ENCODE assay signal across 1 cellular context in genomic region chr4:12499693-12500092, GRCh38.
A peak's percentile ranks its signal among the peaks of the same experiment; 100 is the strongest.
TF ChIP-seq lines count a peak whose summit lies in the region.

No MANE protein-coding gene starts in this region.

TF ChIP-seq in HepG2, 621 proteins besides CTCF, POLR2A, EP300 and RAD21 (continued from another document and continues in another):
- TF ChIP-seq DMTF1 (CRISPR knock-in tag; IDR thresholded peaks at IDR 0.05) (no peak), TSC22D2 (CRISPR knock-in tag; IDR thresholded peaks at IDR 0.05; ENCODE audit: borderline replicate concordance) (no peak), RARG (CRISPR knock-in tag; IDR thresholded peaks at IDR 0.05; ENCODE audit: low read depth) (no peak), TAF15 (IDR thresholded peaks at IDR 0.05; ENCODE audit: low read depth, low read length, poor library complexity, severe bottlenecking) (no peak), ZHX2 (IDR thresholded peaks at IDR 0.05; ENCODE audit: low read depth) (no peak), ZHX2 (CRISPR knock-in tag; IDR thresholded peaks at IDR 0.05; ENCODE audit: borderline replicate concordance) (no peak), RBAK (CRISPR knock-in tag; IDR thresholded peaks at IDR 0.05) (peak; percentile 43; the same call in 1 of the 2 replicates), ZNF281 (CRISPR knock-in tag; IDR thresholded peaks at IDR 0.05; ENCODE audit: borderline replicate concordance) (peak; percentile 62; the same call in 1 of the 2 replicates), MTERF4 (CRISPR knock-in tag; IDR thresholded peaks at IDR 0.05) (no peak), KDM4B (CRISPR knock-in tag; IDR thresholded peaks at IDR 0.05) (no peak), ATF7 (IDR thresholded peaks at IDR 0.05) (no peak), ATF7 (CRISPR knock-in tag; IDR thresholded peaks at IDR 0.05) (no peak), TEF (CRISPR knock-in tag; IDR thresholded peaks at IDR 0.05) (no peak), ZNF160 (CRISPR knock-in tag; IDR thresholded peaks at IDR 0.05) (no peak), E2F2 (CRISPR knock-in tag; IDR thresholded peaks at IDR 0.05; ENCODE audit: borderline replicate concordance) (no peak), RORA (CRISPR knock-in tag; IDR thresholded peaks at IDR 0.05) (no peak), ZNF614 (CRISPR knock-in tag; IDR thresholded peaks at IDR 0.05; ENCODE audit: borderline replicate concordance) (peak; percentile 78; the same call in 1 of the 2 replicates), BCL6 (CRISPR knock-in tag; IDR thresholded peaks at IDR 0.05) (peak; percentile 86), PRDM4 (CRISPR knock-in tag; IDR thresholded peaks at IDR 0.05; ENCODE audit: borderline replicate concordance) (no peak), ZBTB25 (CRISPR knock-in tag; IDR thresholded peaks at IDR 0.05) (peak; percentile 73; the same call in 1 of the 2 replicates), ZNF451 (CRISPR knock-in tag; IDR thresholded peaks at IDR 0.05) (no peak), ELK4 (CRISPR knock-in tag; IDR thresholded peaks at IDR 0.05; ENCODE audit: borderline replicate concordance) (no peak), ZFP91 (CRISPR knock-in tag; IDR thresholded peaks at IDR 0.05; ENCODE audit: borderline replicate concordance) (no peak), TBX2 (CRISPR knock-in tag; IDR thresholded peaks at IDR 0.05; ENCODE audit: borderline replicate concordance) (peak; percentile 89), POLR2AphosphoS5 (IDR thresholded peaks at IDR 0.05; ENCODE audit: low read depth, low read length) (no peak), FIP1L1 (IDR thresholded peaks at IDR 0.05; ENCODE audit: borderline replicate concordance, insufficient read depth, low read depth, low read length) (no peak), ZNF253 (CRISPR knock-in tag; IDR thresholded peaks at IDR 0.05; ENCODE audit: borderline replicate concordance) (no peak), ZNF296 (CRISPR knock-in tag; conservative IDR thresholded peaks at IDR 0.05) (no peak), ZNF629 (CRISPR knock-in tag; conservative IDR thresholded peaks at IDR 0.05) (no peak; the same call in 1 of the 2 replicates), TEAD2 (CRISPR knock-in tag; IDR thresholded peaks at IDR 0.05) (no peak), NCOR1 (IDR thresholded peaks at IDR 0.05; ENCODE audit: borderline replicate concordance, low read length) (peak; percentile 81; the same call in 1 of the 2 replicates), NKX3-1 (CRISPR knock-in tag; IDR thresholded peaks at IDR 0.05) (no peak), ESRRA (CRISPR knock-in tag; IDR thresholded peaks at IDR 0.05; ENCODE audit: low read depth) (no peak), SOX6 (IDR thresholded peaks at IDR 0.05) (no peak), SOX6 (CRISPR knock-in tag; IDR thresholded peaks at IDR 0.05) (peak; percentile 99), ZBTB14 (CRISPR knock-in tag; IDR thresholded peaks at IDR 0.05) (no peak)
